Comparison of ENCODE assay signal across 9 cellular contexts in the genomic region with DNA sequence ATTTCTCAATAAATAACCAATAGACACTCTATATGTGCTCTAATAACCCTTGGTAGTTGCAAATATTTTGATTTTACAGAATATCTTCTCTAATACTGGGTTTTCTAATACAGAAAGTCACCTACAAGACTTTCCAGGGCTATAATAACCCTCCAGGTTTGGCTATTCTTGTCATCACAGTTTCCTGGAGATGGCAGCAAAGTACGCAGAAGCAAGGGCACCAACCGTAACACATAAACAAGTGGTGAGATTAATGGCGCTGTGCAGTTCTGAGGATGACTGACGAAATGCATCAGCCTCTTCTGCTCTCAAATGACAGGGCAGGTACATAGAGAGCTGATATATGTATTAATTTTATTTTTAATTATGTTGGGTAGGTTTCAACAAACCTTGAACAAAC.
A peak's percentile ranks its signal among the peaks of the same experiment; 100 is the strongest.
DNase-seq lines count a peak whose midpoint lies in the region; ATAC-seq and TF ChIP-seq lines count a peak whose summit lies in the region.
"Had no signal": no experiment of that assay in that cellular context is flagged by ENCODE, and none has a peak within 500 bp of the region (broad histone marks: within the 10 kb centered on the region; RNA-seq: fewer than 3 reads in every experiment).

No MANE protein-coding gene starts in this region.

- H3K9me2 ChIP-seq in hepatocyte (replicated peaks; ENCODE audit: insufficient read depth) = no peaks in the 10 kb centered on the region

- no TSS peak for BruUV-seq in A673 (replicated peaks; lab: Mats Ljungman, UMichigan)

- ATAC-seq in GM18861 (IDR thresholded peaks at IDR 0.05; ENCODE audit: unreplicated experiment) = no peak
- ATAC-seq in HG03457 (IDR thresholded peaks at IDR 0.05; ENCODE audit: unreplicated experiment) = no peak

- no peak overlapping the region for H2AFZ ChIP-seq in hepatocyte

- DNase-seq in A673 (ENCODE audit: low spot score) (peak; percentile 26), HT-29 (ENCODE audit: low spot score) (peak; percentile 59), SHP77 (lab: John Stamatoyannopoulos, UW) (peak; percentile 20 to 40), hepatocyte (ENCODE audit: low spot score) (peak; percentile 22), NCI-H1930 (lab: John Stamatoyannopoulos, UW) (no peak), dermis blood vessel endothelial cell (no peak)

- H3K27me3 ChIP-seq in A673 (replicated peaks; ENCODE audit: insufficient read depth, low read depth, low read length, poor library complexity) (no peaks in the 10 kb centered on the region), hepatocyte (no peaks in the 10 kb centered on the region)
- H3K27me3 ChIP-seq: vagina had no signal

- H3K36me3 ChIP-seq in A673 (ENCODE audit: insufficient read depth, low read length, poor library complexity, severe bottlenecking) = no peaks in the 10 kb centered on the region
- no peaks in the 10 kb centered on the region for H3K36me3 ChIP-seq in hepatocyte (replicated peaks; ENCODE audit: insufficient read depth, low read depth)
- H3K36me3 ChIP-seq: vagina had no signal

- no peaks in the 10 kb centered on the region for H3K79me2 ChIP-seq in hepatocyte

- H3K4me2 ChIP-seq in hepatocyte = no peak overlapping the region

- POLR2A ChIA-PET in A673 (lab: Charles Lee; ENCODE audit: low non-redundant PET) = no interaction called here

- WGBS in hepatocyte (ENCODE audit: low lambda C conversion rate, missing lambda C conversion rate) = 46% methylated on average over 4 of the region's 4 CpGs

- H3K4me1 ChIP-seq in A673 (ENCODE audit: insufficient read depth, low read length, poor library complexity, severe bottlenecking) (no peaks in the 10 kb centered on the region), hepatocyte (ENCODE audit: insufficient read depth) (no peaks in the 10 kb centered on the region)
- H3K4me1 ChIP-seq: vagina had no signal

- intact Hi-C loops in A673 (cut with micrococcal nuclease; ENCODE audit: unreplicated experiment) = loop anchor here (5.0 kb wide), 2 partner anchors 124 to 424 kb away; no protein-coding TSS in a partner anchor

- CTCF ChIA-PET in A673 (lab: Charles Lee) = no interaction called here

- H3K9me3 ChIP-seq in A673 (ENCODE audit: low read depth, low read length, poor library complexity, severe bottlenecking) (no peaks in the 10 kb centered on the region), hepatocyte (ENCODE audit: low read depth) (no peaks in the 10 kb centered on the region)
- H3K9me3 ChIP-seq: vagina had no signal

- H4K20me1 ChIP-seq in hepatocyte (ENCODE audit: insufficient read depth, poor library complexity, severe bottlenecking) = no peaks in the 10 kb centered on the region

- no peak overlapping the region for H3K4me3 ChIP-seq in A673 (ENCODE audit: low read depth, low read length, poor library complexity, severe bottlenecking)
- H3K4me3 ChIP-seq in hepatocyte = no peak overlapping the region
- H3K4me3 ChIP-seq: vagina had no signal

- TF ChIP-seq CTCF in A673 (conservative IDR thresholded peaks at IDR 0.05; ENCODE audit: low read depth, low read length) (peak; percentile 36), hepatocyte (IDR thresholded peaks at IDR 0.05; ENCODE audit: poor library complexity) (peak; percentile 49)

- H3K27ac ChIP-seq in A673 (ENCODE audit: low read depth, low read length, poor library complexity, severe bottlenecking) (no peak overlapping the region), hepatocyte (no peak overlapping the region)
- H3K27ac ChIP-seq: vagina had no signal

Comparison
In these comparisons a context has a peak if more than half of its experiments do, and no peak if none do; other contexts are left out.
1. DNase-seq: peak in A673 (single experiment), HT-29 (single experiment), SHP77 (2 of 2) and hepatocyte (single experiment); none in NCI-H1930 (0 of 2) and dermis blood vessel endothelial cell (single experiment).